In genomic region chr18:2108581-2108980, GRCh38 we compare ENCODE assay signal across 25 cellular contexts.
DNase-seq lines count a peak whose midpoint lies in the region; FAIRE-seq and TF ChIP-seq lines count a peak whose summit lies in the region.
"Had no signal": no experiment of that assay in that cellular context is flagged by ENCODE, and none has a peak within 500 bp of the region (broad histone marks: within the 10 kb centered on the region; RNA-seq: fewer than 3 reads in every experiment).

No MANE protein-coding gene starts in this region.

- H3K4me2 ChIP-seq in astrocyte (ENCODE audit: low read length) = peak overlapping the region; percentile 16
- H3K4me2 ChIP-seq: BLaER1 had no signal

- H3K9me3 ChIP-seq in astrocyte (ENCODE audit: insufficient read depth, low read depth, low read length) (no peaks in the 10 kb centered on the region), SJCRH30 (replicated peaks) (no peaks in the 10 kb centered on the region)
- H3K9me3 ChIP-seq: BLaER1 had no signal

- H4K20me1 ChIP-seq in astrocyte (ENCODE audit: insufficient read depth, low read length) = no peaks in the 10 kb centered on the region
- H4K20me1 ChIP-seq: BLaER1 had no signal

- no peaks in the 10 kb centered on the region for H3K27me3 ChIP-seq in astrocyte (ENCODE audit: insufficient read depth, low read length)
- H3K27me3 ChIP-seq in SJCRH30 = no peaks in the 10 kb centered on the region
- H3K27me3 ChIP-seq: BLaER1, cardiac muscle cell had no signal

- TF ChIP-seq POLR2A in H54 (IDR thresholded peaks at IDR 0.05; ENCODE audit: low read depth, low read length) = no peak

- no peak overlapping the region for H3K9ac ChIP-seq in astrocyte (ENCODE audit: low read length)
- H3K9ac ChIP-seq: BLaER1, GM23248 had no signal

- FAIRE-seq in H54 (lab: Jason Lieb, UNC) (peak; percentile 75), astrocyte (lab: Jason Lieb, UNC) (no peak)
- FAIRE-seq: endothelial cell of umbilical vein had no signal

- DNase-seq in A172 (ENCODE audit: low spot score) = peak; percentile 81
- no peak for DNase-seq in H54 (ENCODE audit: insufficient read length, low spot score)
- peak; percentile 71 for DNase-seq in astrocyte (ENCODE audit: low read depth)
- DNase-seq in islet precursor cell = peak; percentile 81
- DNase-seq in SJCRH30 = no peak
- no peak for DNase-seq in mesenteric fat pad (ENCODE audit: low spot score)
- no peak for DNase-seq in hepatic stellate cell (ENCODE audit: low spot score)
- DNase-seq in chondrocyte (ENCODE audit: low spot score) = no peak
- DNase-seq: 8988T; activated B cell treated with CpG ODN at 0.5 μM for 24 hours; activated CD4-positive, alpha-beta memory T cell treated with anti-CD3 and anti-CD28 coated beads, Interleukin-2, amount 10 ng/mL, durations not matched to agents 7 days and 5 days; activated gamma-delta T cell treated with Interleukin-2 at 50 U/mL for 16 hours; Calu3; dermis blood vessel endothelial cell; GM23248; immature natural killer cell; NCI-H1436 treated with DMSO at 0.1 percent for 48 hours; NCI-H524; nucleus accumbens had no signal

- H3K4me1 ChIP-seq in astrocyte (ENCODE audit: insufficient read depth, low read length) = peaks cover 24% of the 10 kb centered on the region
- H3K4me1 ChIP-seq in SJCRH30 = no peaks in the 10 kb centered on the region
- H3K4me1 ChIP-seq: BLaER1 had no signal

- H3K27me3 Mint-ChIP-seq in astrocyte (ENCODE audit: low read depth, unreplicated experiment) (no peaks in the 10 kb centered on the region), chondrocyte (ENCODE audit: low read depth) (peaks cover 16% of the 10 kb centered on the region)
- H3K27me3 Mint-ChIP-seq: activated CD4-positive, alpha-beta memory T cell treated with anti-CD3 and anti-CD28 coated beads, Interleukin-2, amount 10 ng/mL, durations not matched to agents 7 days and 5 days had no signal

- no peaks in the 10 kb centered on the region for H3K9me3 Mint-ChIP-seq in astrocyte (ENCODE audit: unreplicated experiment)
- no peaks in the 10 kb centered on the region for H3K9me3 Mint-ChIP-seq in chondrocyte (ENCODE audit: low read depth)
- H3K9me3 Mint-ChIP-seq: activated B cell treated with CpG ODN at 0.5 μM for 24 hours; activated CD4-positive, alpha-beta memory T cell treated with anti-CD3 and anti-CD28 coated beads, Interleukin-2, amount 10 ng/mL, durations not matched to agents 7 days and 5 days; immature natural killer cell; type B pancreatic cell had no signal

- TF ChIP-seq CTCF in astrocyte (IDR thresholded peaks at IDR 0.05; ENCODE audit: insufficient read depth, low read depth, low read length) = no peak
- no peak for TF ChIP-seq CTCF in chondrocyte (IDR thresholded peaks at IDR 0.05)

- H3K27ac ChIP-seq in astrocyte (ENCODE audit: low read depth, low read length) (no peak overlapping the region), SJCRH30 (no peak overlapping the region)
- H3K27ac ChIP-seq: BLaER1, cardiac muscle cell, GM23248, SK-N-MC had no signal

- H3K4me1 Mint-ChIP-seq in astrocyte (ENCODE audit: low read depth, unreplicated experiment) (peaks cover 29% of the 10 kb centered on the region), chondrocyte (ENCODE audit: low read depth) (no peaks in the 10 kb centered on the region)
- H3K4me1 Mint-ChIP-seq: activated B cell treated with CpG ODN at 0.5 μM for 24 hours; activated CD4-positive, alpha-beta memory T cell treated with anti-CD3 and anti-CD28 coated beads, Interleukin-2, amount 10 ng/mL, durations not matched to agents 7 days and 5 days; immature natural killer cell had no signal

- H3K27ac Mint-ChIP-seq in astrocyte (ENCODE audit: unreplicated experiment) (peak overlapping the region; percentile 86), chondrocyte (ENCODE audit: unreplicated experiment) (no peak overlapping the region)
- H3K27ac Mint-ChIP-seq: activated B cell treated with CpG ODN at 0.5 μM for 24 hours; activated CD4-positive, alpha-beta memory T cell treated with anti-CD3 and anti-CD28 coated beads, Interleukin-2, amount 10 ng/mL, durations not matched to agents 7 days and 5 days; immature natural killer cell; type B pancreatic cell had no signal

- H3K4me3 ChIP-seq in astrocyte (ENCODE audit: insufficient read depth, low read depth, low read length) (no peak overlapping the region), SJCRH30 (no peak overlapping the region)
- H3K4me3 ChIP-seq: BLaER1, cardiac muscle cell, GM23248, lung, SK-N-MC had no signal

- H3K4me3 Mint-ChIP-seq in astrocyte (ENCODE audit: unreplicated experiment) = no peak overlapping the region
- no peak overlapping the region for H3K4me3 Mint-ChIP-seq in chondrocyte (ENCODE audit: unreplicated experiment)
- H3K4me3 Mint-ChIP-seq: activated B cell treated with CpG ODN at 0.5 μM for 24 hours; activated CD4-positive, alpha-beta memory T cell treated with anti-CD3 and anti-CD28 coated beads, Interleukin-2, amount 10 ng/mL, durations not matched to agents 7 days and 5 days; immature natural killer cell; type B pancreatic cell had no signal

- peak overlapping the region; percentile 43 for H2AFZ ChIP-seq in astrocyte (ENCODE audit: low read depth, low read length)
- H2AFZ ChIP-seq: GM23248 had no signal

- H3K79me2 ChIP-seq in astrocyte (ENCODE audit: insufficient read depth, low read length) = no peaks in the 10 kb centered on the region

- H3K36me3 Mint-ChIP-seq in astrocyte (ENCODE audit: low read depth, unreplicated experiment) (no peaks in the 10 kb centered on the region), chondrocyte (ENCODE audit: low read depth) (no peaks in the 10 kb centered on the region)
- H3K36me3 Mint-ChIP-seq: immature natural killer cell, type B pancreatic cell had no signal

- no peaks in the 10 kb centered on the region for H3K36me3 ChIP-seq in astrocyte (ENCODE audit: insufficient read depth, low read length)
- no peaks in the 10 kb centered on the region for H3K36me3 ChIP-seq in SJCRH30
- H3K36me3 ChIP-seq: BLaER1, cardiac muscle cell had no signal

Comparison
In these comparisons a context has a peak if more than half of its experiments do, and no peak if none do; other contexts are left out.
1. DNase-seq: peak in A172 (single experiment), astrocyte (single experiment) and islet precursor cell (single experiment); none in H54 (single experiment), SJCRH30 (0 of 2), mesenteric fat pad (single experiment), hepatic stellate cell (single experiment) and chondrocyte (single experiment).